Comparison of ENCODE assay signal across 8 cellular contexts in the genomic region with DNA sequence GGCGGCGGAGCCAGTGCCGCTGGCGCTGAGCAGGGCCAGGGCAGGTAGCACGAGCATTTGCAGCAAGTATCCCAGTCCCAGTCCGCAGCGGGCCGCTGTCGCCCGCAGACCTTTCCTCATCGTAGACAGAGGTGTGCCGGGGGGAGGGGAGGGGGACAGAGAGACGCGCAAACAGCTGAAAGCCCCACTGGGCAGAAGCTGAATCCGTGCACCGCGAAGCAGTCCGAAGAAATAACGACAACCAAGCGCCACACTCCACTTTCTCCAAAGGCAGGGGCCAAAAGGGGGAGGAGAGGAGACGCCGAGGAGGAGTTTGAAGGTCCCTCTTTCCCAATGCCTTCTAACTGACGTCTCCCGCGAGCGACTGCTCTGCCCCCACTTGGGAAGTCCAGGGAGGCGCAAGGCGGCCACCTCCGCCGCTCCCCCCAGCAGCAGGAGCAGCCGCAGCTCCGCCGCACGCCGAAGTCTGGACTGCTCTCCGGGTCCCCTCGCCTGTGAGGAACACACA. TPM values are rescaled to one million over a fixed set of nuclear protein-coding genes. Genes with fewer than 3 reads are reported as not detected.
DNase-seq lines count a peak whose midpoint lies in the region; ATAC-seq and TF ChIP-seq lines count a peak whose summit lies in the region.

TSS of gene UNC5C (minus strand) at position 236 of the 508 bp plus-strand sequence.

- ATAC-seq in HG03432 (IDR thresholded peaks at IDR 0.05; ENCODE audit: unreplicated experiment), result peak; percentile 1
- ATAC-seq in activated naive CD8-positive, alpha-beta T cell treated with anti-CD3 and anti-CD28 coated beads, Interleukin-2, amount 50 U/mL, for 24 hours, result no peak
- ATAC-seq in left cardiac atrium, result peak; percentile 85 to 86
- ATAC-seq in HG02870 (IDR thresholded peaks at IDR 0.05; ENCODE audit: unreplicated experiment), result no peak

- peaks cover 18% of the 10 kb centered on the region for H3K4me1 Mint-ChIP-seq in activated naive CD8-positive, alpha-beta T cell treated with anti-CD3 and anti-CD28 coated beads, Interleukin-2, amount 50 U/mL, for 24 hours

- peak within 1 kb of the TSS; percentile 76 for H3K27ac ChIP-seq in osteoblast (ENCODE audit: low read depth, low read length)

- H3K4me2 ChIP-seq in osteoblast (ENCODE audit: insufficient read depth, low read length), result peak within 1 kb of the TSS; percentile 89

- DNase-seq in Ammon's horn (ENCODE audit: low spot score) (peak; percentile 89), left cardiac atrium (peak; percentile 82), osteoblast (ENCODE audit: insufficient read length, low spot score, missing footprints) (peak; percentile 91), NCI-H1930 (lab: John Stamatoyannopoulos, UW) (no peak)
- DNase-seq in activated naive CD8-positive, alpha-beta T cell treated with anti-CD3 and anti-CD28 coated beads, Interleukin-2, amount 50 U/mL, for 24 hours, result no peak
- DNase-seq in stimulated activated CD4-positive, alpha-beta T cell treated with anti-CD3 and anti-CD28 coated beads, Interleukin-1b, Interleukin-23, amount 100 ng/mL, for 48 hours, result no peak

- H3K27me3 ChIP-seq in osteoblast (ENCODE audit: insufficient read depth, low read length), result no peaks in the 10 kb centered on the region

- H3K27me3 Mint-ChIP-seq in activated naive CD8-positive, alpha-beta T cell treated with anti-CD3 and anti-CD28 coated beads, Interleukin-2, amount 50 U/mL, for 24 hours, result peaks cover 48% of the 10 kb centered on the region

- peak; percentile 5 for TF ChIP-seq CTCF in osteoblast (IDR thresholded peaks at IDR 0.05; ENCODE audit: extremely low read depth, low read depth, low read length)

- H3K9me3 ChIP-seq in osteoblast (ENCODE audit: low read depth, low read length), result no peaks in the 10 kb centered on the region

- peak within 1 kb of the TSS; percentile 67 for H3K4me3 Mint-ChIP-seq in activated naive CD8-positive, alpha-beta T cell treated with anti-CD3 and anti-CD28 coated beads, Interleukin-2, amount 50 U/mL, for 24 hours

- intact Hi-C loops in left cardiac atrium (cut with DNase I), result no loop called here

- H3K4me1 ChIP-seq in osteoblast (ENCODE audit: insufficient read depth, low read length), result peaks cover 30% of the 10 kb centered on the region

- peak within 1 kb of the TSS; percentile 94 for H2AFZ ChIP-seq in osteoblast (ENCODE audit: low read length)

- no peaks in the 10 kb centered on the region for H4K20me1 ChIP-seq in osteoblast (ENCODE audit: insufficient read depth, low read length)

- H3K36me3 Mint-ChIP-seq in activated naive CD8-positive, alpha-beta T cell treated with anti-CD3 and anti-CD28 coated beads, Interleukin-2, amount 50 U/mL, for 24 hours (ENCODE audit: low read depth), result no peaks in the 10 kb centered on the region

- H3K79me2 ChIP-seq in osteoblast (ENCODE audit: insufficient read depth, low read length), result peaks cover 60% of the 10 kb centered on the region

- no peaks in the 10 kb centered on the region for H3K9me3 Mint-ChIP-seq in activated naive CD8-positive, alpha-beta T cell treated with anti-CD3 and anti-CD28 coated beads, Interleukin-2, amount 50 U/mL, for 24 hours

- peak within 1 kb of the TSS; percentile 91 for H3K4me3 ChIP-seq in osteoblast (ENCODE audit: insufficient read depth, low read length)

- H3K27ac Mint-ChIP-seq in activated naive CD8-positive, alpha-beta T cell treated with anti-CD3 and anti-CD28 coated beads, Interleukin-2, amount 50 U/mL, for 24 hours, result no peak within 1 kb of the TSS

- no peaks in the 10 kb centered on the region for H3K36me3 ChIP-seq in osteoblast (ENCODE audit: insufficient read depth, low read length)

RNA-seq across cellular contexts. Expression of gene UNC5C, which starts in this region (rescaled TPM):
- total RNA-seq in left cardiac atrium (1 to 10 TPM; 3.3 to 6.2 TPM), osteoblast (9.0 and 13.6 TPM in 2 replicates)

Comparison
In these comparisons a context has a peak if more than half of its experiments do, and no peak if none do; other contexts are left out.
1. DNase-seq: peak in Ammon's horn (single experiment), left cardiac atrium (single experiment) and osteoblast (single experiment); none in activated naive CD8-positive, alpha-beta T cell treated with anti-CD3 and anti-CD28 coated beads, Interleukin-2, amount 50 U/mL, for 24 hours (single experiment), NCI-H1930 (0 of 2) and stimulated activated CD4-positive, alpha-beta T cell treated with anti-CD3 and anti-CD28 coated beads, Interleukin-1b, Interleukin-23, amount 100 ng/mL, for 48 hours (single experiment).
2. ATAC-seq: peak in HG03432 (single experiment) and left cardiac atrium (2 of 2); none in activated naive CD8-positive, alpha-beta T cell treated with anti-CD3 and anti-CD28 coated beads, Interleukin-2, amount 50 U/mL, for 24 hours (single experiment) and HG02870 (single experiment).